Comparison of ENCODE assay signal across 1 cellular context in the genomic region with DNA sequence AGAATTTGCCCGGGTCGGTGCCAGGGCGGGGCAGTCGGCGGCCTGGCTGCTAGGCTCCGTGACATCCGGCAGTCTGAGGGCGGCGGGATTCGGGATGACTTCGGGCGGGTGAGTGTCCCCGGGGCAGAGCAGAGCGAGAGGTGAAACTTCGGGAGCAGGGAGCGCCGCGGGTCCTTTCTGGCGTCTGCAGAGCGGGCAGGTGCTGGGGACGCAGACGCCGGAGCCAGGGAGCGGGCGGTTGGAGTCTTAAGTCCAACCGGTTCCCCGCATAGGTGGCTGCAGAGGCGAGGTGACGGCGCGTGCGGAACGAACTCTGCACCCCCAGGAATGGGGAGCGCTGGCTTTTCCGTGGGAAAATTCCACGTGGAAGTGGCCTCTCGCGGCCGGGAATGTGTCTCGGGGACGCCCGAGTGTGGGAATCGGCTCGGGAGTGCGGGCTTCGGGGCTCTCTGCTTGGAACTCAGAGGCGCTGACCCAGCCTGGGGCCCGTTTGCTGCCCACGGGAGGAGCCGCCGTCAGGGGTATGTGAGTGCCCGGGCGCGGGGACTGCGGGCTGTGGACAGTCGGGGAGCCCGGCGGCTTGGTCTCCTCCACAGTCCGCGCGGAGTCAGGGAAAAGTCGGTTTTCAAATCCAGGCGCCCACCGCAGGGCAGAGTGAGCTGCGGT.
TF ChIP-seq lines count a peak whose summit lies in the region.

B4GALNT2 (plus strand) TSS at position 71 of the 666 bp plus-strand sequence; CDS start at position 95, 24 bp downstream.

TF ChIP-seq in HepG2, 621 proteins besides CTCF, POLR2A, EP300 and RAD21 (continued from another document and continues in another):
- TF ChIP-seq, protein P1, sequence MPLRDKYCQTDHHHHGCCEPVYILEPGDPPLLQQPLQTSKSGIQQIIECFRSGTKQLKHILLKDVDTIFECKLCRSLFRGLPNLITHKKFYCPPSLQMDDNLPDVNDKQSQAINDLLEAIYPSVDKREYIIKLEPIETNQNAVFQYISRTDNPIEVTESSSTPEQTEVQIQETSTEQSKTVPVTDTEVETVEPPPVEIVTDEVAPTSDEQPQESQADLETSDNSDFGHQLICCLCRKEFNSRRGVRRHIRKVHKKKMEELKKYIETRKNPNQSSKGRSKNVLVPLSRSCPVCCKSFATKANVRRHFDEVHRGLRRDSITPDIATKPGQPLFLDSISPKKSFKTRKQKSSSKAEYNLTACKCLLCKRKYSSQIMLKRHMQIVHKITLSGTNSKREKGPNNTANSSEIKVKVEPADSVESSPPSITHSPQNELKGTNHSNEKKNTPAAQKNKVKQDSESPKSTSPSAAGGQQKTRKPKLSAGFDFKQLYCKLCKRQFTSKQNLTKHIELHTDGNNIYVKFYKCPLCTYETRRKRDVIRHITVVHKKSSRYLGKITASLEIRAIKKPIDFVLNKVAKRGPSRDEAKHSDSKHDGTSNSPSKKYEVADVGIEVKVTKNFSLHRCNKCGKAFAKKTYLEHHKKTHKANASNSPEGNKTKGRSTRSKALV (CRISPR knock-in tag; IDR thresholded peaks at IDR 0.05), result peak; percentile 89
- no peak for TF ChIP-seq ZNF615 (CRISPR knock-in tag; IDR thresholded peaks at IDR 0.05; ENCODE audit: borderline replicate concordance)
- TF ChIP-seq MATR3 (CRISPR knock-in tag; IDR thresholded peaks at IDR 0.05), result no peak
- TF ChIP-seq THAP11 (CRISPR knock-in tag; IDR thresholded peaks at IDR 0.05), result no peak
- TF ChIP-seq ZNF232 (CRISPR knock-in tag; IDR thresholded peaks at IDR 0.05; ENCODE audit: borderline replicate concordance), result no peak
- no peak for TF ChIP-seq ZNF382 (CRISPR knock-in tag; IDR thresholded peaks at IDR 0.05; ENCODE audit: borderline replicate concordance)
- TF ChIP-seq TFDP1 (CRISPR knock-in tag; IDR thresholded peaks at IDR 0.05; ENCODE audit: borderline replicate concordance), result no peak
- TF ChIP-seq HMG20B (CRISPR knock-in tag; conservative IDR thresholded peaks at IDR 0.05), result no peak
- no peak for TF ChIP-seq ZNF235 (CRISPR knock-in tag; IDR thresholded peaks at IDR 0.05; ENCODE audit: borderline replicate concordance)
- TF ChIP-seq NR3C1 (CRISPR knock-in tag; IDR thresholded peaks at IDR 0.05), result no peak
- TF ChIP-seq ZNF343 (CRISPR knock-in tag; IDR thresholded peaks at IDR 0.05), result no peak; the same call in 1 of the 2 replicates
- TF ChIP-seq ATF2 (CRISPR knock-in tag; IDR thresholded peaks at IDR 0.05), result no peak
- TF ChIP-seq, protein P2, sequence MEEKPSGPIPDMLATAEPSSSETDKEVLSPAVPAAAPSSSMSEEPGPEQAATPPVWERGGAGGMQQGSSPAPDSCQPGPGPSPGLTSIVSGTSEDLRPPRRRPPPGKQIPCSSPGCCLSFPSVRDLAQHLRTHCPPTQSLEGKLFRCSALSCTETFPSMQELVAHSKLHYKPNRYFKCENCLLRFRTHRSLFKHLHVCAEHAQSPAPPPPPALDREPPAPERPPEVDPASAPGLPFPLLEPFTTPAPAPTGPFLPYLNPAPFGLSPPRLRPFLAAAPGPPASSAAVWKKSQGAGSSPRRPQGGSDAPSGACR (CRISPR knock-in tag; IDR thresholded peaks at IDR 0.05), result no peak
- no peak for TF ChIP-seq ZNF550 (CRISPR knock-in tag; IDR thresholded peaks at IDR 0.05; ENCODE audit: borderline replicate concordance)
- TF ChIP-seq HOXA5 (CRISPR knock-in tag; IDR thresholded peaks at IDR 0.05), result 0 out of 2 replicates have a peak, but pooled peaks have one; percentile 14
- TF ChIP-seq RNF2 (conservative IDR thresholded peaks at IDR 0.05; ENCODE audit: low read depth), result 0 out of 2 replicates have a peak, but pooled peaks have one; percentile 31
- TF ChIP-seq PAF1 (CRISPR knock-in tag; IDR thresholded peaks at IDR 0.05), result no peak
- no peak for TF ChIP-seq RFX3 (CRISPR knock-in tag; IDR thresholded peaks at IDR 0.05)
- TF ChIP-seq CENPBD1 (CRISPR knock-in tag; IDR thresholded peaks at IDR 0.05; ENCODE audit: borderline replicate concordance, low read depth), result no peak
- TF ChIP-seq HHEX (CRISPR knock-in tag; IDR thresholded peaks at IDR 0.05), result no peak
- no peak for TF ChIP-seq ZNF484 (CRISPR knock-in tag; IDR thresholded peaks at IDR 0.05; ENCODE audit: borderline replicate concordance, low read depth)
- no peak for TF ChIP-seq ZNF709 (CRISPR knock-in tag; IDR thresholded peaks at IDR 0.05)
- no peak for TF ChIP-seq SMC3 (IDR thresholded peaks at IDR 0.05; ENCODE audit: low read length)
- TF ChIP-seq PRMT3 (CRISPR knock-in tag; IDR thresholded peaks at IDR 0.05; ENCODE audit: borderline replicate concordance, low read depth), result no peak
- no peak for TF ChIP-seq ELF4 (CRISPR knock-in tag; IDR thresholded peaks at IDR 0.05; ENCODE audit: borderline replicate concordance)
- TF ChIP-seq MIER2 (CRISPR knock-in tag; IDR thresholded peaks at IDR 0.05), result no peak
- TF ChIP-seq ZMAT3 (CRISPR knock-in tag; conservative IDR thresholded peaks at IDR 0.05), result no peak
- TF ChIP-seq KIAA2018 (CRISPR knock-in tag; IDR thresholded peaks at IDR 0.05; ENCODE audit: borderline replicate concordance), result no peak
- TF ChIP-seq SIN3B (IDR thresholded peaks at IDR 0.05; ENCODE audit: low read length), result no peak
- TF ChIP-seq CHCHD3 (CRISPR knock-in tag; IDR thresholded peaks at IDR 0.05), result no peak
- 0 out of 2 replicates have a peak, but pooled peaks have one; percentile 37 for TF ChIP-seq ARHGAP35 (CRISPR knock-in tag; IDR thresholded peaks at IDR 0.05; ENCODE audit: borderline replicate concordance)
- TF ChIP-seq DNMT3B (CRISPR knock-in tag; conservative IDR thresholded peaks at IDR 0.05), result no peak
- TF ChIP-seq NFKB2 (CRISPR knock-in tag; IDR thresholded peaks at IDR 0.05; ENCODE audit: borderline replicate concordance), result no peak; the same call in 1 of the 2 replicates
- TF ChIP-seq HNRNPH1 (optimal IDR thresholded peaks at IDR 0.05; ENCODE audit: low read depth, low read length), result no peak
- no peak for TF ChIP-seq POGK (CRISPR knock-in tag; conservative IDR thresholded peaks at IDR 0.05)
- TF ChIP-seq SMARCE1 (IDR thresholded peaks at IDR 0.05; ENCODE audit: borderline replicate concordance), result no peak
- TF ChIP-seq ZFY (CRISPR knock-in tag; IDR thresholded peaks at IDR 0.05), result peak; percentile 35; the same call in 1 of the 2 replicates
- no peak for TF ChIP-seq ZNF230 (CRISPR knock-in tag; IDR thresholded peaks at IDR 0.05)
- no peak for TF ChIP-seq ZNF253 (CRISPR knock-in tag; IDR thresholded peaks at IDR 0.05; ENCODE audit: borderline replicate concordance)
- TF ChIP-seq EED (CRISPR knock-in tag; IDR thresholded peaks at IDR 0.05), result no peak
- TF ChIP-seq TCF7L2 (IDR thresholded peaks at IDR 0.05; ENCODE audit: low read depth, low read length), result no peak
- TF ChIP-seq IKZF1 (IDR thresholded peaks at IDR 0.05), result no peak
- peak; percentile 19; the same call in 1 of the 2 replicates for TF ChIP-seq PHF8 (CRISPR knock-in tag; IDR thresholded peaks at IDR 0.05)
- TF ChIP-seq MAFG (CRISPR knock-in tag; IDR thresholded peaks at IDR 0.05), result no peak
